1 cellular context compared by ENCODE assay signal in the genomic region with DNA sequence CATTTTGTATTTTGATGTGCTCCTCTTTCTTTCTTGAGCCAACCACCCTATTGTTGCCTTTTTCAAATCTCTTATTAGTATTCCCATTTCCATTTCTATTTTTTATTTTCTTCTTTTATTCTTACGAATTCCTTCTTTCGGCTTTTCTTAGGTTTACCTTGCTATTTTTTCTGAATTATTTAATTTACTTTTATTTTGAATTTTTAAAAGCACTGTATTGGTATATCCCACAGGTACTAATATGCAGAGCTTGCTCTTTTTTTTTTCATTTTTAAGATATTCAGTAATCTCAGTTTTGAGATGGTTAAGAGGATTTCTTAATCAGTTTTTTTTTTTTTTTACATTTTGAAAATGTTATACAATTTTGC.
TF ChIP-seq lines count a peak whose summit lies in the region.

No MANE protein-coding gene starts in this region.

TF ChIP-seq in K562, 482 proteins besides CTCF, POLR2A, EP300 and RAD21 (continued from another document):
- TF ChIP-seq, protein P1, sequence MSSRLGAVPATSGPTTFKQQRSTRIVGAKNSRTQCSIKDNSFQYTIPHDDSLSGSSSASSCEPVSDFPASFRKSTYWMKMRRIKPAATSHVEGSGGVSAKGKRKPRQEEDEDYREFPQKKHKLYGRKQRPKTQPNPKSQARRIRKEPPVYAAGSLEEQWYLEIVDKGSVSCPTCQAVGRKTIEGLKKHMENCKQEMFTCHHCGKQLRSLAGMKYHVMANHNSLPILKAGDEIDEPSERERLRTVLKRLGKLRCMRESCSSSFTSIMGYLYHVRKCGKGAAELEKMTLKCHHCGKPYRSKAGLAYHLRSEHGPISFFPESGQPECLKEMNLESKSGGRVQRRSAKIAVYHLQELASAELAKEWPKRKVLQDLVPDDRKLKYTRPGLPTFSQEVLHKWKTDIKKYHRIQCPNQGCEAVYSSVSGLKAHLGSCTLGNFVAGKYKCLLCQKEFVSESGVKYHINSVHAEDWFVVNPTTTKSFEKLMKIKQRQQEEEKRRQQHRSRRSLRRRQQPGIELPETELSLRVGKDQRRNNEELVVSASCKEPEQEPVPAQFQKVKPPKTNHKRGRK (tag; IDR thresholded peaks at IDR 0.05) = peak; percentile 90
- TF ChIP-seq SMAD4 (CRISPR knock-in tag; conservative IDR thresholded peaks at IDR 0.05) = no peak
- no peak for TF ChIP-seq BACH1 (tag; IDR thresholded peaks at IDR 0.05)
- no peak for TF ChIP-seq PPARD (CRISPR knock-in tag; IDR thresholded peaks at IDR 0.05)
- TF ChIP-seq, protein P2, sequence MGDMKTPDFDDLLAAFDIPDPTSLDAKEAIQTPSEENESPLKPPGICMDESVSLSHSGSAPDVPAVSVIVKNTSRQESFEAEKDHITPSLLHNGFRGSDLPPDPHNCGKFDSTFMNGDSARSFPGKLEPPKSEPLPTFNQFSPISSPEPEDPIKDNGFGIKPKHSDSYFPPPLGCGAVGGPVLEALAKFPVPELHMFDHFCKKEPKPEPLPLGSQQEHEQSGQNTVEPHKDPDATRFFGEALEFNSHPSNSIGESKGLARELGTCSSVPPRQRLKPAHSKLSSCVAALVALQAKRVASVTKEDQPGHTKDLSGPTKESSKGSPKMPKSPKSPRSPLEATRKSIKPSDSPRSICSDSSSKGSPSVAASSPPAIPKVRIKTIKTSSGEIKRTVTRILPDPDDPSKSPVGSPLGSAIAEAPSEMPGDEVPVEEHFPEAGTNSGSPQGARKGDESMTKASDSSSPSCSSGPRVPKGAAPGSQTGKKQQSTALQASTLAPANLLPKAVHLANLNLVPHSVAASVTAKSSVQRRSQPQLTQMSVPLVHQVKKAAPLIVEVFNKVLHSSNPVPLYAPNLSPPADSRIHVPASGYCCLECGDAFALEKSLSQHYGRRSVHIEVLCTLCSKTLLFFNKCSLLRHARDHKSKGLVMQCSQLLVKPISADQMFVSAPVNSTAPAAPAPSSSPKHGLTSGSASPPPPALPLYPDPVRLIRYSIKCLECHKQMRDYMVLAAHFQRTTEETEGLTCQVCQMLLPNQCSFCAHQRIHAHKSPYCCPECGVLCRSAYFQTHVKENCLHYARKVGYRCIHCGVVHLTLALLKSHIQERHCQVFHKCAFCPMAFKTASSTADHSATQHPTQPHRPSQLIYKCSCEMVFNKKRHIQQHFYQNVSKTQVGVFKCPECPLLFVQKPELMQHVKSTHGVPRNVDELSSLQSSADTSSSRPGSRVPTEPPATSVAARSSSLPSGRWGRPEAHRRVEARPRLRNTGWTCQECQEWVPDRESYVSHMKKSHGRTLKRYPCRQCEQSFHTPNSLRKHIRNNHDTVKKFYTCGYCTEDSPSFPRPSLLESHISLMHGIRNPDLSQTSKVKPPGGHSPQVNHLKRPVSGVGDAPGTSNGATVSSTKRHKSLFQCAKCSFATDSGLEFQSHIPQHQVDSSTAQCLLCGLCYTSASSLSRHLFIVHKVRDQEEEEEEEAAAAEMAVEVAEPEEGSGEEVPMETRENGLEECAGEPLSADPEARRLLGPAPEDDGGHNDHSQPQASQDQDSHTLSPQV (IDR thresholded peaks at IDR 0.05) = no peak
- TF ChIP-seq, protein P3, sequence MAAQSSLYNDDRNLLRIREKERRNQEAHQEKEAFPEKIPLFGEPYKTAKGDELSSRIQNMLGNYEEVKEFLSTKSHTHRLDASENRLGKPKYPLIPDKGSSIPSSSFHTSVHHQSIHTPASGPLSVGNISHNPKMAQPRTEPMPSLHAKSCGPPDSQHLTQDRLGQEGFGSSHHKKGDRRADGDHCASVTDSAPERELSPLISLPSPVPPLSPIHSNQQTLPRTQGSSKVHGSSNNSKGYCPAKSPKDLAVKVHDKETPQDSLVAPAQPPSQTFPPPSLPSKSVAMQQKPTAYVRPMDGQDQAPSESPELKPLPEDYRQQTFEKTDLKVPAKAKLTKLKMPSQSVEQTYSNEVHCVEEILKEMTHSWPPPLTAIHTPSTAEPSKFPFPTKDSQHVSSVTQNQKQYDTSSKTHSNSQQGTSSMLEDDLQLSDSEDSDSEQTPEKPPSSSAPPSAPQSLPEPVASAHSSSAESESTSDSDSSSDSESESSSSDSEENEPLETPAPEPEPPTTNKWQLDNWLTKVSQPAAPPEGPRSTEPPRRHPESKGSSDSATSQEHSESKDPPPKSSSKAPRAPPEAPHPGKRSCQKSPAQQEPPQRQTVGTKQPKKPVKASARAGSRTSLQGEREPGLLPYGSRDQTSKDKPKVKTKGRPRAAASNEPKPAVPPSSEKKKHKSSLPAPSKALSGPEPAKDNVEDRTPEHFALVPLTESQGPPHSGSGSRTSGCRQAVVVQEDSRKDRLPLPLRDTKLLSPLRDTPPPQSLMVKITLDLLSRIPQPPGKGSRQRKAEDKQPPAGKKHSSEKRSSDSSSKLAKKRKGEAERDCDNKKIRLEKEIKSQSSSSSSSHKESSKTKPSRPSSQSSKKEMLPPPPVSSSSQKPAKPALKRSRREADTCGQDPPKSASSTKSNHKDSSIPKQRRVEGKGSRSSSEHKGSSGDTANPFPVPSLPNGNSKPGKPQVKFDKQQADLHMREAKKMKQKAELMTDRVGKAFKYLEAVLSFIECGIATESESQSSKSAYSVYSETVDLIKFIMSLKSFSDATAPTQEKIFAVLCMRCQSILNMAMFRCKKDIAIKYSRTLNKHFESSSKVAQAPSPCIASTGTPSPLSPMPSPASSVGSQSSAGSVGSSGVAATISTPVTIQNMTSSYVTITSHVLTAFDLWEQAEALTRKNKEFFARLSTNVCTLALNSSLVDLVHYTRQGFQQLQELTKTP (IDR thresholded peaks at IDR 0.05; ENCODE audit: low read depth in 1 of 2, partially characterized antibody in 2 of 2) = peak in 1 of 2 experiments; percentile 15
- TF ChIP-seq HNRNPL (IDR thresholded peaks at IDR 0.05; ENCODE audit: low read depth, low read length) = no peak
- no peak for TF ChIP-seq IRF2 (CRISPR knock-in tag; IDR thresholded peaks at IDR 0.05)
- no peak for TF ChIP-seq RBM17 (IDR thresholded peaks at IDR 0.05; ENCODE audit: borderline replicate concordance, low read depth, low read length)
- no peak for TF ChIP-seq PRPF4 (IDR thresholded peaks at IDR 0.05; ENCODE audit: insufficient read depth, low read depth, low read length, poor library complexity, severe bottlenecking)
- TF ChIP-seq HNRNPH1 (optimal IDR thresholded peaks at IDR 0.05; ENCODE audit: low read depth, low read length) = no peak
- no peak for TF ChIP-seq EGR1 (conservative IDR thresholded peaks at IDR 0.05)
- TF ChIP-seq PTRF (tag; IDR thresholded peaks at IDR 0.05) = no peak
- TF ChIP-seq KLF6 (CRISPR knock-in tag; IDR thresholded peaks at IDR 0.05; ENCODE audit: borderline replicate concordance) = no peak
- no peak for TF ChIP-seq ZFP30 (CRISPR knock-in tag; IDR thresholded peaks at IDR 0.05; ENCODE audit: borderline replicate concordance)
- TF ChIP-seq ZNF57 (CRISPR knock-in tag; IDR thresholded peaks at IDR 0.05) = no peak
- TF ChIP-seq RUNX1 (IDR thresholded peaks at IDR 0.05; ENCODE audit: low read depth) = no peak
- TF ChIP-seq YY1 (IDR thresholded peaks at IDR 0.05; ENCODE audit: borderline replicate concordance in 1 of 3, control insufficient read depth in 1 of 3, extremely low read depth in 1 of 3, insufficient read depth in 3 of 3, insufficient read length in 1 of 3, insufficient replicate concordance in 2 of 3, low read depth in 1 of 3, low read length in 2 of 3) = no peak
TF ChIP-seq in K562: peak in this region for 10.
